In genomic region chr1:10471411-10472219, GRCh38 we compare ENCODE assay signal across 8 cellular contexts. TPM values are rescaled to one million over a fixed set of nuclear protein-coding genes. Genes with fewer than 3 reads are reported as not detected.
DNase-seq lines count a peak whose midpoint lies in the region; ATAC-seq, FAIRE-seq and TF ChIP-seq lines count a peak whose summit lies in the region.

No MANE protein-coding gene starts in this region.

- peaks cover 13 to 30% of the 10 kb centered on the region in 2 experiments for H3K79me1 ChIP-seq in IMR-90 (ENCODE audit: low read depth in 1 of 2, low read length in 2 of 2)

- TF ChIP-seq RAD21 in IMR-90 (IDR thresholded peaks at IDR 0.05; ENCODE audit: low read length) (no peak), HepG2 (CRISPR knock-in tag; IDR thresholded peaks at IDR 0.05) (no peak; the same call in 1 of the 2 replicates)

- 0 out of 2 replicates have a peak overlapping the region, but pooled peaks have one; percentile 5 for H4K91ac ChIP-seq in IMR-90 (ENCODE audit: insufficient read depth, low read depth, low read length)

- dilution Hi-C loops in IMR-90 (cut with HindIII; ENCODE audit: low sequenced_read_pairs, unreplicated experiment): no loop called here

- H3K27ac ChIP-seq in IMR-90 (ENCODE audit: insufficient read depth, low read length) (peak overlapping the region; percentile 41; the same call in 1 of the 2 replicates), HepG2 (ENCODE audit: extremely low read length, insufficient read depth, low read length) (peak overlapping the region; percentile 59), thyroid gland (peak overlapping the region in 2 of 3 donors; percentile 20 to 71)

- peaks cover 19% of the 10 kb centered on the region for H3K36me3 ChIP-seq in ES-I3 (ENCODE audit: insufficient read depth, low read length)
- H3K36me3 ChIP-seq in IMR-90 (ENCODE audit: control insufficient read depth, insufficient read depth, low read length): peaks cover 13% of the 10 kb centered on the region
- H3K36me3 ChIP-seq in HepG2 (replicated peaks in 1 of 2; ENCODE audit: control insufficient read depth in 1 of 2, insufficient read depth in 2 of 2, low read length in 2 of 2): peaks cover 10 to 22% of the 10 kb centered on the region in 2 experiments; a peak in 4 of 5 replicates
- peaks cover 0 to 18% of the 10 kb centered on the region in 2 donors for H3K36me3 ChIP-seq in thyroid gland

- WGBS in IMR-90 (ENCODE audit: extremely low coverage in 2 of 2, insufficient read length in 1 of 2), 2 experiments: 0% methylated on average over 4 of the region's 23 CpGs; no CpG with 5 or more reads in 1 of the 2 experiments
- WGBS in HepG2 (ENCODE audit: low lambda C conversion rate): 16% methylated on average over 15 of the region's 23 CpGs
- WGBS in thyroid gland, 2 donors: 6 to 8% methylated on average over 23 of the region's 23 CpGs

- H4K8ac ChIP-seq in IMR-90 (ENCODE audit: low read depth in 2 of 2, low read length in 2 of 2): peak overlapping the region; percentile 25 to 71

- H4K5ac ChIP-seq in IMR-90 (ENCODE audit: low read depth, low read length): peak overlapping the region; percentile 2; the same call in 1 of the 2 replicates

- no peak for FAIRE-seq in HepG2 (lab: Jason Lieb, UNC)

- no peak overlapping the region for H2BK20ac ChIP-seq in IMR-90 (ENCODE audit: low read depth, low read length)

- H3K27me3 ChIP-seq in IMR-90 (ENCODE audit: control insufficient read depth, insufficient read depth, low read length) (no peaks in the 10 kb centered on the region), HepG2 (ENCODE audit: control insufficient read depth in 1 of 2, insufficient read depth in 2 of 2, low read length in 2 of 2) (no peaks in the 10 kb centered on the region; a peak in 1 of 5 replicates), thyroid gland (no peaks in the 10 kb centered on the region)

- POLR2A ChIA-PET in IMR-90 (lab: Charles Lee; ENCODE audit: unreplicated experiment): no interaction called here
- POLR2A ChIA-PET in HepG2 (lab: Yijun Ruan, JAX): interaction anchor here (1.1 kb wide), 1 partner anchor 14 kb away, joined by 3 read pairs; no protein-coding TSS in a partner anchor

- H2AFZ ChIP-seq in IMR-90 (replicated peaks; ENCODE audit: low read length, poor library complexity) (peak overlapping the region; percentile 95), HepG2 (ENCODE audit: low read length) (no peak overlapping the region)

- CTCF ChIA-PET in IMR-90 (lab: Yijun Ruan, JAX) (no interaction called here), HepG2 (lab: Yijun Ruan, JAX; ENCODE audit: low intra/inter-chr PET ratio, low total read pairs) (no interaction called here)

- peak overlapping the region; percentile 52; the same call in 1 of the 2 replicates for H2AK5ac ChIP-seq in IMR-90 (ENCODE audit: low read depth, low read length)

- in situ Hi-C loops in IMR-90 (cut with MboI; ENCODE audit: low sequenced_read_pairs) (no loop called here), astrocyte of the cerebellum (cut with HindIII; ENCODE audit: low sequenced_read_pairs) (no loop called here), HepG2 (cut with HindIII; ENCODE audit: extremely low pct_ligation_motif_present, low pct_unique_long_range_greater_than_20kb) (loop anchor here (10.0 kb wide), 1 partner anchor 87 kb away; no protein-coding TSS in a partner anchor)

- TF ChIP-seq POLR2A in IMR-90 (IDR thresholded peaks at IDR 0.05; ENCODE audit: low read depth, low read length) (no peak), HepG2 (IDR thresholded peaks at IDR 0.05; ENCODE audit: insufficient read depth in 1 of 2, low read depth in 2 of 2, low read length in 2 of 2) (no peak), thyroid gland (IDR thresholded peaks at IDR 0.05) (no peak)

- H3K4me1 ChIP-seq in ES-I3 (ENCODE audit: insufficient read depth, low read length) (peaks cover 5% of the 10 kb centered on the region), IMR-90 (ENCODE audit: control insufficient read depth, insufficient read depth, low read length) (no peaks in the 10 kb centered on the region; the same call in 1 of the 2 replicates), HepG2 (ENCODE audit: insufficient read depth, low read length) (peaks cover 35% of the 10 kb centered on the region), thyroid gland (peaks cover 4 to 15% of the 10 kb centered on the region in 2 donors)

- H2BK120ac ChIP-seq in IMR-90 (ENCODE audit: low read depth, low read length): no peak overlapping the region

- H2BK15ac ChIP-seq in IMR-90 (ENCODE audit: low read depth, low read length): no peak overlapping the region

- H4K20me1 ChIP-seq in IMR-90 (ENCODE audit: insufficient read depth, low read length) (no peaks in the 10 kb centered on the region), HepG2 (ENCODE audit: insufficient read depth, low read length) (no peaks in the 10 kb centered on the region)

- peak overlapping the region; percentile 67 for H3K14ac ChIP-seq in IMR-90 (replicated peaks; ENCODE audit: low read depth, low read length)

- H3K23ac ChIP-seq in IMR-90 (ENCODE audit: low read depth, low read length): peak overlapping the region; percentile 25

- no peak for TF ChIP-seq CTCF in IMR-90 (conservative IDR thresholded peaks at IDR 0.05; ENCODE audit: low read depth, low read length)
- no peak for TF ChIP-seq CTCF in astrocyte of the cerebellum (IDR thresholded peaks at IDR 0.05; ENCODE audit: low read depth, low read length, missing control alignments)
- no peak for TF ChIP-seq CTCF in HepG2 (CRISPR knock-in tag; IDR thresholded peaks at IDR 0.05)
- no peak for TF ChIP-seq CTCF in thyroid gland (IDR thresholded peaks at IDR 0.05)

- BruUV-seq in IMR-90 (replicated peaks; lab: Mats Ljungman, UMichigan) (no TSS peak), HepG2 (replicated peaks; lab: Mats Ljungman, UMichigan) (TSS peak; percentile 73)

- TF ChIP-seq EP300 in HepG2 (IDR thresholded peaks at IDR 0.05; ENCODE audit: low read depth in 2 of 2, low read length in 2 of 2) (no peak), HepG2 (CRISPR knock-in tag; IDR thresholded peaks at IDR 0.05; ENCODE audit: borderline replicate concordance) (no peak)

- H3K4ac ChIP-seq in IMR-90 (ENCODE audit: low read depth, low read length): peak overlapping the region; percentile 59

- H2BK5ac ChIP-seq in IMR-90 (ENCODE audit: low read depth, low read length, poor library complexity, severe bottlenecking): no peak overlapping the region

- intact Hi-C loops in IMR-90 (cut with micrococcal nuclease) (no loop called here), HepG2 (cut with micrococcal nuclease; ENCODE audit: unreplicated experiment) (loop anchor here (5.0 kb wide), 1 partner anchor 39 kb away; the partner anchor contains the start of gene CENPS), thyroid gland (cut with DNase I) (no loop called here)

- H3K56ac ChIP-seq in IMR-90 (ENCODE audit: extremely low read depth, insufficient read depth, low read length): no peak overlapping the region; the same call in 1 of the 2 replicates

- no peak overlapping the region for H3K18ac ChIP-seq in IMR-90 (ENCODE audit: low read depth, low read length)

- peak overlapping the region; percentile 37 for H2AK9ac ChIP-seq in IMR-90 (replicated peaks; ENCODE audit: low read depth, low read length, poor library complexity)

- H3K4me2 ChIP-seq in IMR-90 (ENCODE audit: low read depth, low read length): peak overlapping the region; percentile 97
- peak overlapping the region; percentile 83 for H3K4me2 ChIP-seq in HepG2 (ENCODE audit: low read depth, low read length)

- H3K9me3 ChIP-seq in ES-I3 (ENCODE audit: control insufficient read depth, insufficient read depth, low read length) (no peaks in the 10 kb centered on the region), IMR-90 (ENCODE audit: control insufficient read depth, insufficient read depth, low read length) (no peaks in the 10 kb centered on the region), HepG2 (ENCODE audit: low read length) (no peaks in the 10 kb centered on the region), thyroid gland (no peaks in the 10 kb centered on the region)

- H3K9me1 ChIP-seq in IMR-90 (ENCODE audit: insufficient read depth, low read length): no peaks in the 10 kb centered on the region; the same call in 1 of the 2 replicates

- H3K4me3 ChIP-seq in IMR-90 (ENCODE audit: insufficient read depth, low read depth, low read length): peak overlapping the region; percentile 78
- peak overlapping the region; percentile 79 for H3K4me3 ChIP-seq in astrocyte of the cerebellum (ENCODE audit: low read depth, low read length)
- peak overlapping the region; percentile 74 to 83 (median 77) for H3K4me3 ChIP-seq in HepG2 (replicated peaks in 1 of 3; ENCODE audit: insufficient read depth in 1 of 3, low read depth in 2 of 3, low read length in 3 of 3)
- H3K4me3 ChIP-seq in thyroid gland (replicated peaks in 1 of 3): peak overlapping the region; percentile 31 to 80 (median 60)

- no peak for ATAC-seq in IMR-90 (ENCODE audit: low read depth)
- peak; percentile 4 for ATAC-seq in HepG2
- ATAC-seq in HG03565 (IDR thresholded peaks at IDR 0.05; ENCODE audit: unreplicated experiment): no peak

- peaks cover 22% of the 10 kb centered on the region for H3K79me2 ChIP-seq in HepG2 (ENCODE audit: insufficient read depth, low read length)

- peak; percentile 33 for DNase-seq in IMR-90
- DNase-seq in astrocyte of the cerebellum (ENCODE audit: low read depth): no peak
- DNase-seq in HepG2 (ENCODE audit: low spot score): no peak
- DNase-seq in thyroid gland: no peak
- no peak for DNase-seq in DMS153 (lab: John Stamatoyannopoulos, UW)
- DNase-seq in T-helper 9 cell: no peak

- peak overlapping the region; percentile 95 for H3K9ac ChIP-seq in ES-I3 (ENCODE audit: low read depth, low read length)
- H3K9ac ChIP-seq in IMR-90 (ENCODE audit: low read depth, low read length): peak overlapping the region; percentile 79
- H3K9ac ChIP-seq in HepG2 (ENCODE audit: insufficient read depth, low read depth, low read length): peak overlapping the region; percentile 67

RNA-seq across cellular contexts. Expression of gene DFFA, which starts 0.7 kb away (rescaled TPM):
- total RNA-seq in IMR-90 (2012; rRNA removed): 56.1 and 62.6 TPM in 2 replicates
- polyA plus RNA-seq in IMR-90 (2012; rRNA removed): 25.3 and 28.1 TPM in 2 replicates
- polyA plus RNA-seq in IMR-90 (2012; cell fraction: cytosol; rRNA removed): 15.5 and 19.7 TPM in 2 replicates
- polyA plus RNA-seq in IMR-90 (2012; cell fraction: nucleus; rRNA removed; ENCODE audit: low replicate concordance): 8.5 and 12.8 TPM in 2 replicates
- 33.9 and 44.6 TPM in 2 replicates for total RNA-seq in HepG2 (2016; rRNA removed; fragmentation: Illumina TruSeq; extraction: Trizol)
- 8.8 and 9.5 TPM in 2 replicates for total RNA-seq in HepG2 (2016; cell fraction: cytosol; rRNA removed; fragmentation: Illumina TruSeq; extraction: Trizol; ENCODE audit: low read depth)
- total RNA-seq in HepG2 (2016; cell fraction: insoluble cytoplasmic fraction; rRNA removed; fragmentation: Illumina TruSeq; extraction: Trizol): 34.8 and 45.3 TPM in 2 replicates
- total RNA-seq in HepG2 (2016; cell fraction: membrane; rRNA removed; fragmentation: Illumina TruSeq; extraction: Trizol): 18.7 and 19.6 TPM in 2 replicates
- 14.0 and 17.3 TPM in 2 replicates for total RNA-seq in HepG2 (2016; cell fraction: nucleus; rRNA removed; fragmentation: Illumina TruSeq; extraction: Trizol)
- polyA plus RNA-seq in HepG2 (2011; rRNA removed): 16.5 and 16.6 TPM in 2 replicates
- 12.9 and 13.7 TPM in 2 replicates for polyA plus RNA-seq in HepG2 (2011; cell fraction: cytosol; rRNA removed)
- 5.9 and 7.7 TPM in 2 replicates for polyA plus RNA-seq in HepG2 (2011; cell fraction: nucleus; rRNA removed)
- 10.7 and 12.2 TPM in 2 replicates for polyA plus RNA-seq in HepG2 (2012)
- polyA plus RNA-seq in HepG2 (2016; cell fraction: cytosol; fragmentation: Illumina TruSeq; extraction: Trizol; ENCODE audit: low read depth): 6.5 and 6.7 TPM in 2 replicates
- 32.4 and 33.3 TPM in 2 replicates for polyA plus RNA-seq in HepG2 (2016; cell fraction: insoluble cytoplasmic fraction; fragmentation: Illumina TruSeq; extraction: Trizol; ENCODE audit: low read depth)
- 10.4 and 10.6 TPM in 2 replicates for polyA plus RNA-seq in HepG2 (2016; cell fraction: membrane; fragmentation: Illumina TruSeq; extraction: Trizol; ENCODE audit: low read depth)
- polyA plus RNA-seq in HepG2 (2016; cell fraction: nucleus; fragmentation: Illumina TruSeq; extraction: Trizol; ENCODE audit: insufficient read depth, low read depth): 20.0 and 20.1 TPM in 2 replicates
- polyA minus RNA-seq in HepG2 (2011; rRNA and poly(A)+ RNA removed; ENCODE audit: low replicate concordance): 36.7 and 57.5 TPM in 2 replicates
- polyA minus RNA-seq in HepG2 (2011; cell fraction: cytosol; rRNA and poly(A)+ RNA removed): 10.2 and 11.0 TPM in 2 replicates
- polyA minus RNA-seq in HepG2 (2011; cell fraction: nucleus; rRNA and poly(A)+ RNA removed): 11.3 and 12.9 TPM in 2 replicates
- total RNA-seq in thyroid gland: 10 to 100 TPM; 24.2 to 30.3 (median 27.5) TPM

RNA-seq across cellular contexts. Expression of gene PEX14, which starts 3.1 kb away (rescaled TPM):
- total RNA-seq in IMR-90 (2012; rRNA removed): 8.9 and 9.5 TPM in 2 replicates
- polyA plus RNA-seq in IMR-90 (2012; rRNA removed): 22.0 and 22.5 TPM in 2 replicates
- polyA plus RNA-seq in IMR-90 (2012; cell fraction: cytosol; rRNA removed): 16.8 and 24.0 TPM in 2 replicates
- 21.7 and 28.9 TPM in 2 replicates for polyA plus RNA-seq in IMR-90 (2012; cell fraction: nucleus; rRNA removed; ENCODE audit: low replicate concordance)
- 5.9 and 9.9 TPM in 2 replicates for total RNA-seq in HepG2 (2016; rRNA removed; fragmentation: Illumina TruSeq; extraction: Trizol)
- total RNA-seq in HepG2 (2016; cell fraction: cytosol; rRNA removed; fragmentation: Illumina TruSeq; extraction: Trizol; ENCODE audit: low read depth): 5.4 and 5.5 TPM in 2 replicates
- 6.0 and 11.1 TPM in 2 replicates for total RNA-seq in HepG2 (2016; cell fraction: insoluble cytoplasmic fraction; rRNA removed; fragmentation: Illumina TruSeq; extraction: Trizol)
- total RNA-seq in HepG2 (2016; cell fraction: membrane; rRNA removed; fragmentation: Illumina TruSeq; extraction: Trizol): 6.6 and 8.1 TPM in 2 replicates
- 11.8 and 16.0 TPM in 2 replicates for total RNA-seq in HepG2 (2016; cell fraction: nucleus; rRNA removed; fragmentation: Illumina TruSeq; extraction: Trizol)
- 6.3 and 6.5 TPM in 2 replicates for polyA plus RNA-seq in HepG2 (2011; rRNA removed)
- polyA plus RNA-seq in HepG2 (2011; cell fraction: cytosol; rRNA removed): 5.8 and 7.7 TPM in 2 replicates
- polyA plus RNA-seq in HepG2 (2011; cell fraction: nucleus; rRNA removed): 22.7 and 25.4 TPM in 2 replicates
- polyA plus RNA-seq in HepG2 (2012): 10.8 and 15.1 TPM in 2 replicates
- polyA plus RNA-seq in HepG2 (2016; cell fraction: cytosol; fragmentation: Illumina TruSeq; extraction: Trizol; ENCODE audit: low read depth): 3.9 and 4.0 TPM in 2 replicates
- polyA plus RNA-seq in HepG2 (2016; cell fraction: insoluble cytoplasmic fraction; fragmentation: Illumina TruSeq; extraction: Trizol; ENCODE audit: low read depth): 8.3 and 10.4 TPM in 2 replicates
- 5.7 and 6.2 TPM in 2 replicates for polyA plus RNA-seq in HepG2 (2016; cell fraction: membrane; fragmentation: Illumina TruSeq; extraction: Trizol; ENCODE audit: low read depth)
- polyA plus RNA-seq in HepG2 (2016; cell fraction: nucleus; fragmentation: Illumina TruSeq; extraction: Trizol; ENCODE audit: insufficient read depth, low read depth): 25.5 and 27.0 TPM in 2 replicates
- polyA minus RNA-seq in HepG2 (2011; rRNA and poly(A)+ RNA removed; ENCODE audit: low replicate concordance): 7.0 and 10.1 TPM in 2 replicates
- 5.2 and 5.5 TPM in 2 replicates for polyA minus RNA-seq in HepG2 (2011; cell fraction: cytosol; rRNA and poly(A)+ RNA removed)
- polyA minus RNA-seq in HepG2 (2011; cell fraction: nucleus; rRNA and poly(A)+ RNA removed): 15.8 and 20.3 TPM in 2 replicates
- total RNA-seq in thyroid gland: 10 to 100 TPM; 14.0 to 28.4 (median 20.7) TPM

RNA-seq across cellular contexts. Expression of gene CORT, which starts 21.8 kb away (rescaled TPM):
- total RNA-seq in IMR-90 (2012; rRNA removed): not detected in 2 replicates
- 0.10 and 0.13 TPM in 2 replicates for polyA plus RNA-seq in IMR-90 (2012; rRNA removed)
- polyA plus RNA-seq in IMR-90 (2012; cell fraction: cytosol; rRNA removed): 0.03 and 0.05 TPM in 2 replicates
- polyA plus RNA-seq in IMR-90 (2012; cell fraction: nucleus; rRNA removed; ENCODE audit: low replicate concordance): 0.22 and 0.26 TPM in 2 replicates
- 0.62 TPM in 1 of 2 replicates, not detected in the other for total RNA-seq in HepG2 (2016; rRNA removed; fragmentation: Illumina TruSeq; extraction: Trizol)
- total RNA-seq in HepG2 (2016; cell fraction: cytosol; rRNA removed; fragmentation: Illumina TruSeq; extraction: Trizol; ENCODE audit: low read depth): not detected in 2 replicates
- total RNA-seq in HepG2 (2016; cell fraction: insoluble cytoplasmic fraction; rRNA removed; fragmentation: Illumina TruSeq; extraction: Trizol): 0.61 TPM in 1 of 2 replicates, not detected in the other
- 0.15 and 0.21 TPM in 2 replicates for total RNA-seq in HepG2 (2016; cell fraction: membrane; rRNA removed; fragmentation: Illumina TruSeq; extraction: Trizol)
- 0.78 and 1.1 TPM in 2 replicates for total RNA-seq in HepG2 (2016; cell fraction: nucleus; rRNA removed; fragmentation: Illumina TruSeq; extraction: Trizol)
- 0.08 and 0.11 TPM in 2 replicates for polyA plus RNA-seq in HepG2 (2011; rRNA removed)
- polyA plus RNA-seq in HepG2 (2011; cell fraction: cytosol; rRNA removed): 0.08 and 0.09 TPM in 2 replicates
- polyA plus RNA-seq in HepG2 (2011; cell fraction: nucleus; rRNA removed): 0.24 and 0.29 TPM in 2 replicates
- 0.31 and 0.40 TPM in 2 replicates for polyA plus RNA-seq in HepG2 (2012)
- 0.11 and 0.46 TPM in 2 replicates for polyA plus RNA-seq in HepG2 (2016; cell fraction: cytosol; fragmentation: Illumina TruSeq; extraction: Trizol; ENCODE audit: low read depth)
- 0.50 TPM in 1 of 2 replicates, not detected in the other for polyA plus RNA-seq in HepG2 (2016; cell fraction: insoluble cytoplasmic fraction; fragmentation: Illumina TruSeq; extraction: Trizol; ENCODE audit: low read depth)
- 0.21 and 0.36 TPM in 2 replicates for polyA plus RNA-seq in HepG2 (2016; cell fraction: membrane; fragmentation: Illumina TruSeq; extraction: Trizol; ENCODE audit: low read depth)
- 0.81 and 1.9 TPM in 2 replicates for polyA plus RNA-seq in HepG2 (2016; cell fraction: nucleus; fragmentation: Illumina TruSeq; extraction: Trizol; ENCODE audit: insufficient read depth, low read depth)
- not detected in 2 replicates for polyA minus RNA-seq in HepG2 (2011; rRNA and poly(A)+ RNA removed; ENCODE audit: low replicate concordance)
- polyA minus RNA-seq in HepG2 (2011; cell fraction: cytosol; rRNA and poly(A)+ RNA removed): not detected in 2 replicates
- 0.39 TPM in 1 of 2 replicates, not detected in the other for polyA minus RNA-seq in HepG2 (2011; cell fraction: nucleus; rRNA and poly(A)+ RNA removed)
- total RNA-seq in thyroid gland: under 1 TPM in 2 of 4 donors, not detected in 2; 0.54 to 0.89 TPM

RNA-seq across cellular contexts. Expression of gene CENPS, which starts 41.4 kb away (rescaled TPM):
- total RNA-seq in IMR-90 (2012; rRNA removed): 9.9 and 11.4 TPM in 2 replicates
- 10.6 and 12.3 TPM in 2 replicates for polyA plus RNA-seq in IMR-90 (2012; rRNA removed)
- polyA plus RNA-seq in IMR-90 (2012; cell fraction: cytosol; rRNA removed): 5.4 and 6.6 TPM in 2 replicates
- 3.8 and 5.6 TPM in 2 replicates for polyA plus RNA-seq in IMR-90 (2012; cell fraction: nucleus; rRNA removed; ENCODE audit: low replicate concordance)
- 22.0 and 24.9 TPM in 2 replicates for total RNA-seq in HepG2 (2016; rRNA removed; fragmentation: Illumina TruSeq; extraction: Trizol)
- 32.3 and 41.2 TPM in 2 replicates for total RNA-seq in HepG2 (2016; cell fraction: cytosol; rRNA removed; fragmentation: Illumina TruSeq; extraction: Trizol; ENCODE audit: low read depth)
- 18.1 and 23.2 TPM in 2 replicates for total RNA-seq in HepG2 (2016; cell fraction: insoluble cytoplasmic fraction; rRNA removed; fragmentation: Illumina TruSeq; extraction: Trizol)
- total RNA-seq in HepG2 (2016; cell fraction: membrane; rRNA removed; fragmentation: Illumina TruSeq; extraction: Trizol): 41.4 and 43.7 TPM in 2 replicates
- 8.1 and 10.8 TPM in 2 replicates for total RNA-seq in HepG2 (2016; cell fraction: nucleus; rRNA removed; fragmentation: Illumina TruSeq; extraction: Trizol)
- polyA plus RNA-seq in HepG2 (2011; rRNA removed): 2.9 and 3.3 TPM in 2 replicates
- polyA plus RNA-seq in HepG2 (2011; cell fraction: cytosol; rRNA removed): 3.8 and 4.5 TPM in 2 replicates
- 2.8 and 3.7 TPM in 2 replicates for polyA plus RNA-seq in HepG2 (2011; cell fraction: nucleus; rRNA removed)
- polyA plus RNA-seq in HepG2 (2012): 5.0 and 10.5 TPM in 2 replicates
- 49.6 and 69.4 TPM in 2 replicates for polyA plus RNA-seq in HepG2 (2016; cell fraction: cytosol; fragmentation: Illumina TruSeq; extraction: Trizol; ENCODE audit: low read depth)
- polyA plus RNA-seq in HepG2 (2016; cell fraction: insoluble cytoplasmic fraction; fragmentation: Illumina TruSeq; extraction: Trizol; ENCODE audit: low read depth): 33.2 and 38.1 TPM in 2 replicates
- polyA plus RNA-seq in HepG2 (2016; cell fraction: membrane; fragmentation: Illumina TruSeq; extraction: Trizol; ENCODE audit: low read depth): 55.5 and 60.0 TPM in 2 replicates
- 17.3 and 17.4 TPM in 2 replicates for polyA plus RNA-seq in HepG2 (2016; cell fraction: nucleus; fragmentation: Illumina TruSeq; extraction: Trizol; ENCODE audit: insufficient read depth, low read depth)
- 5.9 and 8.9 TPM in 2 replicates for polyA minus RNA-seq in HepG2 (2011; rRNA and poly(A)+ RNA removed; ENCODE audit: low replicate concordance)
- polyA minus RNA-seq in HepG2 (2011; cell fraction: cytosol; rRNA and poly(A)+ RNA removed): 1.5 and 2.0 TPM in 2 replicates
- 1.0 and 3.9 TPM in 2 replicates for polyA minus RNA-seq in HepG2 (2011; cell fraction: nucleus; rRNA and poly(A)+ RNA removed)
- total RNA-seq in thyroid gland: 10 to 100 TPM in 2 of 4 donors, 1 to 10 TPM in 2; 5.8 to 22.4 (median 11.4) TPM
